26 cellular contexts compared by ENCODE assay signal in the genomic region with DNA sequence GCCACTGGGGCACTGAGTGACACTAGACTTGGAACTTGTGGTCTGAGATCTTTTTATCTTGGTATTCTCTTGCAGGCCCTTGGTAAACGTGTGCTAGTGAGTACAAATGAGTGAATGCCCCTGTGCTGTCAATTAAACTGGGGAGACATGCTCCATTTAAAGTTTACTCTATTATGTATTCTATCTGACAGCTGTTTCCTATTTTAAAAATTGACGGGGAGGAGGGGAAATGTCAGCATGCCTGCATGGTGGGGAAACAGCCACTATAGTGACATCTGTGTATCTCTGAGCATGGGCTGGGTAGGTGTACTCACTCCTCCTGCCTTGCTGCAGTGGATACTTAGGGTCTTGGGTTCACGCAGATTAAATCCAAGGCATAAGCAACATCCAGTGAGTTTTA.
"Had no signal": no experiment of that assay in that cellular context is flagged by ENCODE, and none has a peak within 500 bp of the region (broad histone marks: within the 10 kb centered on the region; RNA-seq: fewer than 3 reads in every experiment).

No MANE protein-coding gene starts in this region.

- ATAC-seq: activated CD4-positive, alpha-beta T cell treated with anti-CD3 and anti-CD28 coated beads for 36 hours; heart left ventricle; left cardiac atrium; stimulated activated naive B cell treated with anti-CD40 and anti-IgM and Interleukin-4, amounts not matched to agents 10 μg/mL and 1 μg/mL and 100 μg/mL, for 72 hours had no signal

- H3K27me3 ChIP-seq: breast epithelium, heart left ventricle, neural progenitor cell, sigmoid colon, vagina had no signal

- H2AFZ ChIP-seq: neural progenitor cell had no signal

- DNase-seq: activated B cell treated with CpG ODN at 0.5 μM for 24 hours; activated CD4-positive, alpha-beta T cell treated with anti-CD3 and anti-CD28 coated beads for 36 hours; activated CD4-positive, alpha-beta T cell treated with anti-CD3 and anti-CD28 coated beads, Interleukin-2, amount 50 U/mL, for 4 hours; activated CD8-positive, alpha-beta memory T cell treated with anti-CD3 and anti-CD28 coated beads for 24 hours; activated CD8-positive, alpha-beta memory T cell treated with anti-CD3 and anti-CD28 coated beads, Interleukin-2, amount 50 U/mL, for 4 hours; activated naive CD4-positive, alpha-beta T cell; activated T-cell treated with anti-CD3 and anti-CD28 coated beads, Interleukin-2, amount 50 U/mL, for 24 hours; amniotic stem cell; cerebellar nuclear complex; heart left ventricle; islet precursor cell; left cardiac atrium; naive B cell; sigmoid colon; stimulated activated CD4-positive, alpha-beta T cell treated with anti-CD3 and anti-CD28 coated beads, Interleukin-2, amount 100 ng/mL, for 48 hours; stimulated activated CD8-positive, alpha-beta memory T cell treated with anti-CD3 and anti-CD28 coated beads, Interleukin-4, amount 100 ng/mL, for 48 hours; stimulated activated naive B cell treated with anti-CD40 and anti-IgM and Interleukin-4, amounts not matched to agents 10 μg/mL and 1 μg/mL and 100 μg/mL, for 72 hours; T1000; trophoblast cell had no signal

- H3K4me1 Mint-ChIP-seq: activated CD4-positive, alpha-beta T cell treated with anti-CD3 and anti-CD28 coated beads for 36 hours; stimulated activated naive B cell treated with anti-CD40 and anti-IgM and Interleukin-4, amounts not matched to agents 10 μg/mL and 1 μg/mL and 100 μg/mL, for 72 hours had no signal

- H3K9ac ChIP-seq: neural progenitor cell had no signal

- H3K36me3 Mint-ChIP-seq: activated naive CD8-positive, alpha-beta T cell had no signal

- H3K27ac Mint-ChIP-seq: activated B cell treated with CpG ODN at 0.5 μM for 24 hours; activated CD4-positive, alpha-beta T cell treated with anti-CD3 and anti-CD28 coated beads for 36 hours; activated naive CD8-positive, alpha-beta T cell; activated T-cell treated with anti-CD3 and anti-CD28 coated beads, Interleukin-2, amount 50 U/mL, for 24 hours; activated T-helper 2 cell treated with anti-CD3 and anti-CD28 coated beads, Interferon-gamma antibody, Interleukin-2, Interleukin-4, amounts not matched to agents 10 μg/mL and 5 μg/mL and 100 μg/mL, durations not matched to agents 14 hours and 24 hours and 36 hours; neural progenitor cell; stimulated activated naive B cell treated with anti-CD40 and anti-IgM and Interleukin-4, amounts not matched to agents 10 μg/mL and 1 μg/mL and 100 μg/mL, for 72 hours had no signal

- H3K4me1 ChIP-seq: breast epithelium, neural progenitor cell, vagina had no signal

- H3K4me3 ChIP-seq: breast epithelium, coronary artery, heart left ventricle, neural progenitor cell, sigmoid colon, vagina had no signal

- H3K27me3 Mint-ChIP-seq: activated B cell treated with CpG ODN at 0.5 μM for 24 hours; activated CD4-positive, alpha-beta T cell treated with anti-CD3 and anti-CD28 coated beads for 36 hours; activated naive CD8-positive, alpha-beta T cell; activated T-cell treated with anti-CD3 and anti-CD28 coated beads, Interleukin-2, amount 50 U/mL, for 24 hours; naive B cell; stimulated activated naive B cell treated with anti-CD40 and anti-IgM and Interleukin-4, amounts not matched to agents 10 μg/mL and 1 μg/mL and 100 μg/mL, for 72 hours had no signal

- H3K4me2 ChIP-seq: neural progenitor cell had no signal

- H3K36me3 ChIP-seq: breast epithelium, neural progenitor cell, sigmoid colon had no signal

- H3K9me3 ChIP-seq: breast epithelium, heart left ventricle, sigmoid colon, vagina had no signal

- H3K27ac ChIP-seq: breast epithelium, coronary artery, epithelial cell of prostate, heart left ventricle, neural progenitor cell, sigmoid colon, vagina had no signal

- H3K4me3 Mint-ChIP-seq: activated B cell treated with CpG ODN at 0.5 μM for 24 hours; activated CD4-positive, alpha-beta T cell treated with anti-CD3 and anti-CD28 coated beads for 36 hours; activated naive CD8-positive, alpha-beta T cell; activated T-cell treated with anti-CD3 and anti-CD28 coated beads, Interleukin-2, amount 50 U/mL, for 24 hours; neural progenitor cell; stimulated activated naive B cell treated with anti-CD40 and anti-IgM and Interleukin-4, amounts not matched to agents 10 μg/mL and 1 μg/mL and 100 μg/mL, for 72 hours had no signal

- H3K9me3 Mint-ChIP-seq: activated B cell treated with CpG ODN at 0.5 μM for 24 hours; activated T-cell treated with anti-CD3 and anti-CD28 coated beads, Interleukin-2, amount 50 U/mL, for 24 hours; activated T-helper 2 cell treated with anti-CD3 and anti-CD28 coated beads, Interferon-gamma antibody, Interleukin-2, Interleukin-4, amounts not matched to agents 10 μg/mL and 5 μg/mL and 100 μg/mL, durations not matched to agents 14 hours and 24 hours and 36 hours; naive B cell; neural progenitor cell; stimulated activated naive B cell treated with anti-CD40 and anti-IgM and Interleukin-4, amounts not matched to agents 10 μg/mL and 1 μg/mL and 100 μg/mL, for 72 hours had no signal
